ENCODE assay signal across 8 cellular contexts in genomic region chr1:227762231-227762911, GRCh38. TPM values are rescaled to one million over a fixed set of nuclear protein-coding genes. Genes with fewer than 3 reads are reported as not detected.
DNase-seq lines count a peak whose midpoint lies in the region; ATAC-seq and TF ChIP-seq lines count a peak whose summit lies in the region.

No MANE protein-coding gene starts in this region.

- peak; percentile 73 to 84 for ATAC-seq in natural killer cell treated with Interleukin-12 subunit alpha and Interleukin-12 subunit beta and Interleukin-15 and Interleukin-18, amount 100 ng/mL, for 72 hours
- peak; percentile 90 to 92 for ATAC-seq in stimulated activated naive B cell treated with anti-CD40 and anti-IgM and Interleukin-4, amounts not matched to agents 10 μg/mL and 1 μg/mL and 100 μg/mL, for 72 hours (replicated peaks)

- DNase-seq in Daoy (ENCODE audit: low read depth) (peak; percentile 86), H4 (ENCODE audit: low spot score) (peak; percentile 90), RKO (ENCODE audit: low spot score) (peak; percentile 71), fibroblast of gingiva (ENCODE audit: low read depth) (peak; percentile 71)
- peak; percentile 85 to 89 for DNase-seq in activated T-cell treated with anti-CD3 and anti-CD28 coated beads, Interleukin-2, amount 50 U/mL, for 48 hours
- DNase-seq in natural killer cell treated with Interleukin-12 subunit alpha and Interleukin-12 subunit beta and Interleukin-15 and Interleukin-18, amount 100 ng/mL, for 72 hours (ENCODE audit: low spot score), result peak; percentile 86
- DNase-seq in stimulated activated naive B cell treated with anti-CD40 and anti-IgM and Interleukin-4, amounts not matched to agents 10 μg/mL and 1 μg/mL and 100 μg/mL, for 72 hours, result peak; percentile 61

- H3K9me3 Mint-ChIP-seq in natural killer cell treated with Interleukin-12 subunit alpha and Interleukin-12 subunit beta and Interleukin-15 and Interleukin-18, amount 100 ng/mL, for 72 hours, result no peaks in the 10 kb centered on the region
- H3K9me3 Mint-ChIP-seq in stimulated activated naive B cell treated with anti-CD40 and anti-IgM and Interleukin-4, amounts not matched to agents 10 μg/mL and 1 μg/mL and 100 μg/mL, for 72 hours, result no peaks in the 10 kb centered on the region

- H3K27ac Mint-ChIP-seq in natural killer cell treated with Interleukin-12 subunit alpha and Interleukin-12 subunit beta and Interleukin-15 and Interleukin-18, amount 100 ng/mL, for 72 hours, result peak overlapping the region in 1 of 2 donors; percentile 21
- no peak overlapping the region for H3K27ac Mint-ChIP-seq in stimulated activated naive B cell treated with anti-CD40 and anti-IgM and Interleukin-4, amounts not matched to agents 10 μg/mL and 1 μg/mL and 100 μg/mL, for 72 hours

- TF ChIP-seq CTCF in LNCAP (IDR thresholded peaks at IDR 0.05), result peak; percentile 99

- H3K36me3 Mint-ChIP-seq in natural killer cell treated with Interleukin-12 subunit alpha and Interleukin-12 subunit beta and Interleukin-15 and Interleukin-18, amount 100 ng/mL, for 72 hours, result peaks cover 14% of the 10 kb centered on the region
- H3K36me3 Mint-ChIP-seq in stimulated activated naive B cell treated with anti-CD40 and anti-IgM and Interleukin-4, amounts not matched to agents 10 μg/mL and 1 μg/mL and 100 μg/mL, for 72 hours, result peaks cover 35 to 72% of the 10 kb centered on the region in 2 donors

- H3K27me3 Mint-ChIP-seq in natural killer cell treated with Interleukin-12 subunit alpha and Interleukin-12 subunit beta and Interleukin-15 and Interleukin-18, amount 100 ng/mL, for 72 hours, result peaks cover 0 to 2% of the 10 kb centered on the region in 2 donors
- H3K27me3 Mint-ChIP-seq in stimulated activated naive B cell treated with anti-CD40 and anti-IgM and Interleukin-4, amounts not matched to agents 10 μg/mL and 1 μg/mL and 100 μg/mL, for 72 hours, result no peaks in the 10 kb centered on the region

- peaks cover 41 to 43% of the 10 kb centered on the region in 2 donors for H3K4me1 Mint-ChIP-seq in natural killer cell treated with Interleukin-12 subunit alpha and Interleukin-12 subunit beta and Interleukin-15 and Interleukin-18, amount 100 ng/mL, for 72 hours (ENCODE audit: low read depth in 2 of 2)
- peaks cover 29 to 43% of the 10 kb centered on the region in 2 donors for H3K4me1 Mint-ChIP-seq in stimulated activated naive B cell treated with anti-CD40 and anti-IgM and Interleukin-4, amounts not matched to agents 10 μg/mL and 1 μg/mL and 100 μg/mL, for 72 hours

- H3K4me3 Mint-ChIP-seq in natural killer cell treated with Interleukin-12 subunit alpha and Interleukin-12 subunit beta and Interleukin-15 and Interleukin-18, amount 100 ng/mL, for 72 hours, result no peak overlapping the region
- H3K4me3 Mint-ChIP-seq in stimulated activated naive B cell treated with anti-CD40 and anti-IgM and Interleukin-4, amounts not matched to agents 10 μg/mL and 1 μg/mL and 100 μg/mL, for 72 hours, result no peak overlapping the region

RNA-seq across cellular contexts. Expression of gene SNAP47, which starts 27.1 kb away (rescaled TPM):
- 46.0 and 50.8 TPM in 2 replicates for total RNA-seq in Daoy (2014; rRNA removed; shearing (Covaris generic))
- total RNA-seq in H4 (2014; rRNA removed; shearing (Covaris generic)), result 61.3 and 61.6 TPM in 2 replicates
- total RNA-seq in natural killer cell treated with Interleukin-12 subunit alpha and Interleukin-12 subunit beta and Interleukin-15 and Interleukin-18, amount 100 ng/mL, for 72 hours, result 10 to 100 TPM; 23.5 to 32.5 TPM

RNA-seq across cellular contexts. Expression of gene JMJD4, which starts 27.3 kb away (rescaled TPM):
- 17.3 and 22.3 TPM in 2 replicates for total RNA-seq in Daoy (2014; rRNA removed; shearing (Covaris generic))
- 15.1 and 19.7 TPM in 2 replicates for total RNA-seq in H4 (2014; rRNA removed; shearing (Covaris generic))
- total RNA-seq in natural killer cell treated with Interleukin-12 subunit alpha and Interleukin-12 subunit beta and Interleukin-15 and Interleukin-18, amount 100 ng/mL, for 72 hours, result 10 to 100 TPM; 17.3 to 34.0 TPM

RNA-seq across cellular contexts. Expression of gene PRSS38, which starts 53.1 kb away (rescaled TPM):
- total RNA-seq in Daoy (2014; rRNA removed; shearing (Covaris generic)), result not detected in 2 replicates
- total RNA-seq in H4 (2014; rRNA removed; shearing (Covaris generic)), result not detected in 2 replicates
- not detected for total RNA-seq in natural killer cell treated with Interleukin-12 subunit alpha and Interleukin-12 subunit beta and Interleukin-15 and Interleukin-18, amount 100 ng/mL, for 72 hours

Comparison
In these comparisons a context has a peak if more than half of its experiments do, and no peak if none do; other contexts are left out.
1. Peak in every context shown above with its lines: DNase-seq and ATAC-seq.